Comparison of ENCODE assay signal across 20 cellular contexts in genomic region chr22:32576553-32577255, GRCh38.
"Had no signal": no experiment of that assay in that cellular context is flagged by ENCODE, and none has a peak within 500 bp of the region (broad histone marks: within the 10 kb centered on the region; RNA-seq: fewer than 3 reads in every experiment).

No MANE protein-coding gene starts in this region.

- H3K9me3 ChIP-seq: mucosa of descending colon, suprapubic skin, upper lobe of right lung had no signal

- H3K36me3 ChIP-seq: suprapubic skin, upper lobe of right lung had no signal

- H3K4me1 Mint-ChIP-seq: natural killer cell had no signal

- H3K27ac Mint-ChIP-seq: activated CD8-positive, alpha-beta T cell treated with anti-CD3 and anti-CD28 coated beads for 36 hours; activated naive CD8-positive, alpha-beta T cell treated with anti-CD3 and anti-CD28 coated beads, Interleukin-2, amount 10 ng/mL, durations not matched to agents 7 days and 5 days; activated T-cell treated with anti-CD3 and anti-CD28 coated beads, Interleukin-2, amount 50 U/mL, for 72 hours; natural killer cell; T-helper 2 cell treated with Interferon-gamma antibody and Interleukin-4, amounts not matched to agents 5 μg/mL and 100 μg/mL, for 36 hours had no signal

- H3K4me3 Mint-ChIP-seq: activated CD8-positive, alpha-beta T cell treated with anti-CD3 and anti-CD28 coated beads for 36 hours; activated naive CD8-positive, alpha-beta T cell treated with anti-CD3 and anti-CD28 coated beads, Interleukin-2, amount 10 ng/mL, durations not matched to agents 7 days and 5 days; activated T-cell treated with anti-CD3 and anti-CD28 coated beads, Interleukin-2, amount 50 U/mL, for 72 hours; natural killer cell; T-helper 2 cell treated with Interferon-gamma antibody and Interleukin-4, amounts not matched to agents 5 μg/mL and 100 μg/mL, for 36 hours had no signal

- H3K4me1 ChIP-seq: foreskin keratinocyte had no signal

- H3K4me3 ChIP-seq: mucosa of descending colon, suprapubic skin, upper lobe of right lung had no signal

- ATAC-seq: activated CD8-positive, alpha-beta T cell treated with anti-CD3 and anti-CD28 coated beads for 36 hours; activated T-cell treated with anti-CD3 and anti-CD28 coated beads, Interleukin-2, amount 50 U/mL, for 72 hours; foreskin keratinocyte; mucosa of descending colon; natural killer cell; stimulated activated naive CD8-positive, alpha-beta T cell treated with anti-CD3 and anti-CD28 coated beads, Interleukin-15, Interleukin-2, amounts not matched to agents 100 U/mL and 50 U/mL, for 24 hours; upper lobe of right lung had no signal

- H3K9me3 Mint-ChIP-seq: activated naive CD8-positive, alpha-beta T cell treated with anti-CD3 and anti-CD28 coated beads, Interleukin-2, amount 10 ng/mL, durations not matched to agents 7 days and 5 days; natural killer cell; T-helper 2 cell treated with Interferon-gamma antibody and Interleukin-4, amounts not matched to agents 5 μg/mL and 100 μg/mL, for 36 hours had no signal

- H3K27me3 ChIP-seq: suprapubic skin, upper lobe of right lung had no signal

- H3K36me3 Mint-ChIP-seq: activated naive CD8-positive, alpha-beta T cell treated with anti-CD3 and anti-CD28 coated beads, Interleukin-2, amount 10 ng/mL, durations not matched to agents 7 days and 5 days; natural killer cell had no signal

- DNase-seq: activated CD4-positive, alpha-beta T cell treated with anti-CD3 and anti-CD28 coated beads for 4 hours; activated CD8-positive, alpha-beta memory T cell treated with anti-CD3 and anti-CD28 coated beads, Interleukin-2, amount 50 U/mL, for 4 hours; activated CD8-positive, alpha-beta T cell treated with anti-CD3 and anti-CD28 coated beads for 36 hours; activated gamma-delta T cell treated with Interleukin-2 at 50 U/mL for 16 hours; activated naive CD8-positive, alpha-beta T cell treated with anti-CD3 and anti-CD28 coated beads, Interleukin-2, amount 10 ng/mL, durations not matched to agents 7 days and 5 days; activated T-cell treated with anti-CD3 and anti-CD28 coated beads, Interleukin-2, amount 50 U/mL, for 72 hours; aorta; head of caudate nucleus; mammary epithelial cell; mucosa of descending colon; natural killer cell; stimulated activated CD4-positive, alpha-beta T cell treated with anti-CD3 and anti-CD28 coated beads, Interleukin-12 subunit alpha, Interleukin-12 subunit beta, amount 100 ng/mL, for 4 hours; stimulated activated CD4-positive, alpha-beta T cell treated with anti-CD3 and anti-CD28 coated beads, Interleukin-2, amount 100 ng/mL, for 48 hours; stimulated activated CD8-positive, alpha-beta memory T cell treated with anti-CD3 and anti-CD28 coated beads, Interleukin-4, amount 100 ng/mL, for 48 hours; stimulated activated naive CD8-positive, alpha-beta T cell treated with anti-CD3 and anti-CD28 coated beads, Interleukin-15, Interleukin-2, amounts not matched to agents 100 U/mL and 50 U/mL, for 24 hours; upper lobe of right lung had no signal

- H3K27ac ChIP-seq: foreskin keratinocyte, suprapubic skin, VCaP had no signal
